ENCODE assay signal across 1 cellular context in genomic region chr4:122747068-122747467, GRCh38.
TF ChIP-seq lines count a peak whose summit lies in the region.

No MANE protein-coding gene starts in this region.

TF ChIP-seq in HepG2, 621 proteins besides CTCF, POLR2A, EP300 and RAD21:
- TF ChIP-seq MIER3 (CRISPR knock-in tag; IDR thresholded peaks at IDR 0.05; ENCODE audit: borderline replicate concordance) (no peak), MAFF (IDR thresholded peaks at IDR 0.05; ENCODE audit: low read depth, low read length) (peak; percentile 38), MAFK (conservative IDR thresholded peaks at IDR 0.05 in 1 of 2, IDR thresholded peaks at IDR 0.05 in 1 of 2; ENCODE audit: low read length in 2 of 2) (peak; percentile 8 to 44; a peak in 1 of 4 replicates)
